7 cellular contexts compared by ENCODE assay signal in genomic region chr14:39017096-39018016, GRCh38.
A peak's percentile ranks its signal among the peaks of the same experiment; 100 is the strongest.
DNase-seq lines count a peak whose midpoint lies in the region; ATAC-seq and TF ChIP-seq lines count a peak whose summit lies in the region.
"Not testable (repeated sequence)": the region's sequence is repeated elsewhere in the genome, so short reads cannot be mapped to it uniquely, and the experiment has no call there.

No MANE protein-coding gene starts in this region.

- H3K27ac Mint-ChIP-seq in neural progenitor cell: not testable (repeated sequence)

- H3K4me1 Mint-ChIP-seq in neural progenitor cell: peaks cover 15% of the 10 kb centered on the region

- H3K4me1 ChIP-seq in esophagus squamous epithelium: peaks cover 0 to 12% (median 0%) of the 10 kb centered on the region in 3 donors
- not testable (repeated sequence) for H3K4me1 ChIP-seq in neural progenitor cell

- not testable (repeated sequence) for TF ChIP-seq POLR2A in esophagus squamous epithelium (IDR thresholded peaks at IDR 0.05)

- H3K79me2 ChIP-seq in neural progenitor cell (ENCODE audit: low read depth): not testable (repeated sequence)

- peak overlapping the region; percentile 84 for H3K4me2 ChIP-seq in neural progenitor cell

- H3K27me3 Mint-ChIP-seq in neural progenitor cell (ENCODE audit: insufficient read depth, low read depth): not testable (repeated sequence)

- H3K4me3 ChIP-seq in WERI-Rb-1 (ENCODE audit: low read depth, low read length) (peak overlapping the region; percentile 23), esophagus squamous epithelium (peak overlapping the region; percentile 7 to 32 (median 19)), neural progenitor cell (peak overlapping the region; percentile 57)

- H3K9me3 ChIP-seq in WERI-Rb-1 (ENCODE audit: severe bottlenecking); esophagus squamous epithelium; neural progenitor cell (ENCODE audit: low read depth): not testable (repeated sequence)

- H3F3A ChIP-seq in neural progenitor cell (ENCODE audit: low read depth): peaks cover 21% of the 10 kb centered on the region

- ATAC-seq in left colon: peak; percentile 12

- not testable (repeated sequence) for H3K27me3 ChIP-seq in WERI-Rb-1 (ENCODE audit: insufficient read depth, low read depth, severe bottlenecking); esophagus squamous epithelium; neural progenitor cell

- not testable (repeated sequence) for H3K9me3 Mint-ChIP-seq in neural progenitor cell

- H3K36me3 Mint-ChIP-seq in neural progenitor cell: not testable (repeated sequence)

- peak overlapping the region; percentile 87 for H2AFZ ChIP-seq in neural progenitor cell (replicated peaks)

- H3K36me3 ChIP-seq in WERI-Rb-1, esophagus squamous epithelium, neural progenitor cell: not testable (repeated sequence)

- not testable (repeated sequence) for H3K27ac ChIP-seq in WERI-Rb-1, esophagus squamous epithelium, neural progenitor cell

- WGBS in esophagus squamous epithelium, 2 donors: 57 to 81% methylated on average over 19 to 22 of the region's 33 CpGs

- DNase-seq in NCI-H1417 (lab: John Stamatoyannopoulos, UW) (peak; percentile 34 to 82 (median 62)), NCI-H69 (lab: John Stamatoyannopoulos, UW) (peak; percentile 47), WERI-Rb-1 (peak; percentile 52), left colon (peak in 1 of 2 donors; percentile 48), neural progenitor cell (ENCODE audit: low spot score) (peak; percentile 43)
- not testable (repeated sequence) for DNase-seq in esophagus squamous epithelium (lab: John Stamatoyannopoulos, UW)

- peak overlapping the region; percentile 57 for H3K4me3 Mint-ChIP-seq in neural progenitor cell

- H4K20me1 ChIP-seq in neural progenitor cell (ENCODE audit: low read depth): not testable (repeated sequence)

- not testable (repeated sequence) for H3K9ac ChIP-seq in neural progenitor cell

- intact Hi-C loops in esophagus squamous epithelium (cut with DNase I) (loop anchor here (10.0 kb wide), 1 partner anchor 293 kb away; no protein-coding TSS in a partner anchor), left colon (cut with DNase I, micrococcal nuclease) (loop anchor here in 1 of 2 donors (5.0 kb wide), 1 partner anchor 295 kb away; no protein-coding TSS in a partner anchor)

- TF ChIP-seq CTCF in GM12874 (IDR thresholded peaks at IDR 0.05; ENCODE audit: insufficient read depth, low read depth, low read length): peak; percentile 32; the same call in 1 of the 2 replicates
- TF ChIP-seq CTCF in WERI-Rb-1 (IDR thresholded peaks at IDR 0.05; ENCODE audit: low read depth, low read length): peak; percentile 32; the same call in 1 of the 2 replicates
- TF ChIP-seq CTCF in esophagus squamous epithelium (IDR thresholded peaks at IDR 0.05): peak in 1 of 6 experiments; percentile 14
- peak; percentile 32 for TF ChIP-seq CTCF in neural progenitor cell (IDR thresholded peaks at IDR 0.05)
